1 cellular context compared by ENCODE assay signal in the genomic region with DNA sequence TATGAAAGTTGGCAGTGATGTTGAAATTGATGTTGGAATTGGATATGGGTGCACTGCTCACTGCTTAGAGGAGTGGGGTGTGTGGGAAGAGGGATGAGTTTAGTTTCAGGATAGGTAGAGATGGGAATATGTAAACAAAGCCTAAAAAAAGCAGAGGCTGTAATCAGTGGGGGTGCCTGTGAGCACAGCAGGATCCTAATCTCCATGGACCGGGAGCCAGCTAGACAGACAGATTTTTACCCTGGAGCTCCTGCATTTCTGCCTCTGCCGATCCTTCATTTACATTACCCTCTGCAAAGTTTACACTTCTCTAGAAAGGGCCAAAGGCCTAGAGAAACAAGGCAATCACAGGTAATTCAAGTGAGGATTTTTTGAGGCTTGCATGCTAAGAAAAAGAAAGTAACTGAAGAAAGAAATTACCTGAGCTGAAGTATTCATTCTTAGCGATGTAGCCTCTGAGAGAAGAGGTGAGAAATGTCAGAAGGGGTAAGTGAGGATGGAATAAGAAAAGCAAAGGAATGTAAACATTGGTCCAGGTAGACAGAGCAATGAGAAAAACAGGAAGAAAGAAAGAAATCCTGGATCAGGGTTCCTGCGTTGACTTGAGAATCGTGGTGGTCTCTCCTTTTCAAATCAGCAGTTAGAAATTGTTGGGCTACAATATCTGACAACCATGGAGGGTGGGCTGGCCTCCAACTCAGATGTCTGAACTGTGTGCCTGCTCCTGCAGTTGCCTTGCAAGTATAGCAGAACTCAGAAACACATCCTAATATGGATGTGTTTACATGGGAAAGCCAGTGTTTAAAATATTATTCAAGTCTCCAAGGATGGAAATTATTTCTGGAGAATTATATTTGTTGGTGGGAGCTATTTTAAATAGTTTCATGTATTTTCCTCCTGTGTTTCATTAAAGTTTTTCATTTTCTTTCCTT.
TF ChIP-seq lines count a peak whose summit lies in the region.

No MANE protein-coding gene starts in this region.

TF ChIP-seq in SK-N-SH treated with all-trans-retinoic acid at 6 μM for 48 hours, 23 proteins besides CTCF, POLR2A, EP300 and RAD21:
- TF ChIP-seq BACH2 (CRISPR knock-in tag; IDR thresholded peaks at IDR 0.05; ENCODE audit: borderline replicate concordance) = no peak
- no peak for TF ChIP-seq ZNF70 (CRISPR knock-in tag; IDR thresholded peaks at IDR 0.05)
TF ChIP-seq in SK-N-SH treated with all-trans-retinoic acid at 6 μM for 48 hours: peak in this region for 0.
